In the genomic region with DNA sequence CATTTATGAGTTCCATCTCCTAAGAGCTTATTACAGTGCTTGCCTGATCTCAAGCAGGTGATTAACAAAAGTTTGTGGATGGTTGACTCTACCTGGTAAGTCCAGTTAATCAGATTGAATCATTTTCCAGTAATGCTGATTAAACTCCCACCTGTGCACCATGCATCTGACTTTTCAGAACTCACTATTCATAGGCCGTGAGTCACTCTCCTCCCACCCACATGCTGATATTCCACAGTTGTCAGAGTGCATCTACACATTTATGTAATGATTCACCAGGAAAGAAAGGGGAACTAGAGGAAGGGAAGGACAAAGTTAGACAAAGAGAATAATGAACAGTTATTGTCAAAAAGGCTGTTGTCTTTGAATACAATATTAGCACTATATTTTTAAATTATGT, we compare ENCODE assay signal across 19 cellular contexts.
A peak's percentile ranks its signal among the peaks of the same experiment; 100 is the strongest.
DNase-seq lines count a peak whose midpoint lies in the region; TF ChIP-seq lines count a peak whose summit lies in the region.
"Had no signal": no experiment of that assay in that cellular context is flagged by ENCODE, and none has a peak within 500 bp of the region (broad histone marks: within the 10 kb centered on the region; RNA-seq: fewer than 3 reads in every experiment).

No MANE protein-coding gene starts in this region.

- no peaks in the 10 kb centered on the region for H3K9me2 ChIP-seq in GM23248 (ENCODE audit: insufficient read depth)

- H4K20me1 ChIP-seq in GM23248 (ENCODE audit: insufficient read depth) = no peaks in the 10 kb centered on the region

- H3K9me3 ChIP-seq in GM23248 (ENCODE audit: low read depth) = no peaks in the 10 kb centered on the region
- H3K9me3 ChIP-seq in CD4-positive, alpha-beta memory T cell (ENCODE audit: control insufficient read depth in 1 of 2, low read length in 2 of 2) = no peaks in the 10 kb centered on the region
- H3K9me3 ChIP-seq: prostate gland, tibial nerve had no signal

- CTCF ChIA-PET in CD4-positive, alpha-beta memory T cell (lab: Charles Lee; ENCODE audit: partially characterized antibody) = no interaction called here

- POLR2A ChIA-PET in CD4-positive, alpha-beta memory T cell (lab: Charles Lee; ENCODE audit: partially characterized antibody) = no interaction called here

- peak overlapping the region; percentile 47 for H3K4me2 ChIP-seq in GM23248 (ENCODE audit: unreplicated experiment)

- H3K27ac ChIP-seq in GM23248 = no peak overlapping the region
- H3K27ac ChIP-seq in CD4-positive, alpha-beta memory T cell (ENCODE audit: low read depth, low read length) = no peak overlapping the region
- H3K27ac ChIP-seq: prostate gland, tibial nerve had no signal

- H3F3A ChIP-seq in GM23248 (ENCODE audit: insufficient read depth) = peaks cover 17% of the 10 kb centered on the region; the same call in 1 of the 2 replicates

- no peaks in the 10 kb centered on the region for H3K36me3 Mint-ChIP-seq in CD4-positive, alpha-beta memory T cell
- H3K36me3 Mint-ChIP-seq: T-cell had no signal

- peaks cover 24% of the 10 kb centered on the region for H3K4me1 ChIP-seq in GM23248 (ENCODE audit: insufficient read depth)
- H3K4me1 ChIP-seq in CD4-positive, alpha-beta memory T cell (ENCODE audit: insufficient read depth, low read length) = no peaks in the 10 kb centered on the region
- H3K4me1 ChIP-seq: prostate gland had no signal

- H3K9ac ChIP-seq in GM23248 = no peak overlapping the region

- no peaks in the 10 kb centered on the region for H3K27me3 ChIP-seq in GM23248 (replicated peaks; ENCODE audit: insufficient read depth)
- H3K27me3 ChIP-seq in CD4-positive, alpha-beta memory T cell (ENCODE audit: insufficient read depth, low read length) = no peaks in the 10 kb centered on the region
- H3K27me3 ChIP-seq: tibial nerve had no signal

- no peaks in the 10 kb centered on the region for H3K36me3 ChIP-seq in GM23248 (ENCODE audit: low read depth)
- no peaks in the 10 kb centered on the region for H3K36me3 ChIP-seq in CD4-positive, alpha-beta memory T cell (ENCODE audit: insufficient read depth, low read length)
- H3K36me3 ChIP-seq: prostate gland, tibial nerve had no signal

- intact Hi-C loops in CD4-positive, alpha-beta memory T cell (cut with micrococcal nuclease) = no loop called here

- 0 to 3% methylated on average over 1 of the region's 1 CpG for WGBS in GM23248 (ENCODE audit: low coverage in 1 of 2, low lambda C conversion rate in 2 of 2, missing lambda C conversion rate in 2 of 2), 2 experiments

- no peak overlapping the region for H3K27ac Mint-ChIP-seq in CD4-positive, alpha-beta memory T cell
- H3K27ac Mint-ChIP-seq: activated B cell treated with CpG ODN at 0.5 μM for 24 hours, B cell, T-cell had no signal

- H2AFZ ChIP-seq in GM23248 = no peak overlapping the region

- TF ChIP-seq CTCF in astrocyte of the cerebellum (IDR thresholded peaks at IDR 0.05; ENCODE audit: low read depth, low read length, missing control alignments) = no peak

- in situ Hi-C loops in GM23248 (cut with MboI) = no loop called here
- in situ Hi-C loops in astrocyte of the cerebellum (cut with HindIII; ENCODE audit: low sequenced_read_pairs) = no loop called here

- H3K27me3 Mint-ChIP-seq in CD4-positive, alpha-beta memory T cell = no peaks in the 10 kb centered on the region
- H3K27me3 Mint-ChIP-seq: activated B cell treated with CpG ODN at 0.5 μM for 24 hours, B cell, T-cell had no signal

- no peak overlapping the region for H3K4me3 ChIP-seq in GM23248
- H3K4me3 ChIP-seq in astrocyte of the cerebellum (ENCODE audit: low read depth, low read length) = no peak overlapping the region
- H3K4me3 ChIP-seq in CD4-positive, alpha-beta memory T cell (ENCODE audit: low read length in 2 of 2) = no peak overlapping the region
- H3K4me3 ChIP-seq: prostate gland, tibial nerve had no signal

- no peaks in the 10 kb centered on the region for H3K79me2 ChIP-seq in GM23248 (ENCODE audit: insufficient read depth)

- no peaks in the 10 kb centered on the region for H3K4me1 Mint-ChIP-seq in CD4-positive, alpha-beta memory T cell
- H3K4me1 Mint-ChIP-seq: activated B cell treated with CpG ODN at 0.5 μM for 24 hours, B cell, T-cell had no signal

- DNase-seq in AG08395 (ENCODE audit: low spot score) (peak; percentile 59), GM23248 (peak; percentile 80), astrocyte of the cerebellum (ENCODE audit: low read depth) (peak; percentile 23), kidney tubule cell (ENCODE audit: low spot score) (peak; percentile 86), DMS153 treated with DMSO at 0.1 percent for 48 hours (lab: John Stamatoyannopoulos, UW; ENCODE audit: unreplicated experiment) (no peak), NCI-H446 (lab: John Stamatoyannopoulos, UW) (no peak)
- no peak for DNase-seq in CD4-positive, alpha-beta memory T cell
- no peak for DNase-seq in activated CD4-positive, CD25-positive, alpha-beta regulatory T cell treated with anti-CD3 and anti-CD28 coated beads, Interleukin-2, amount 50 U/mL, for 72 hours
- DNase-seq: activated B cell treated with CpG ODN at 0.5 μM for 24 hours; DMS153; Kasumi-1; left ventricle myocardium superior; naive thymus-derived CD8-positive, alpha-beta T cell; NCI-H1930; NCI-H526; T-cell had no signal

- peaks cover 0 to 16% (median under 1%) of the 10 kb centered on the region in 8 donors for H3K9me3 Mint-ChIP-seq in CD4-positive, alpha-beta memory T cell

- no peak overlapping the region for H3K4me3 Mint-ChIP-seq in CD4-positive, alpha-beta memory T cell
- H3K4me3 Mint-ChIP-seq: activated B cell treated with CpG ODN at 0.5 μM for 24 hours; B cell; naive thymus-derived CD8-positive, alpha-beta T cell; T-cell had no signal

Comparison
In these comparisons a context has a peak if more than half of its experiments do, and no peak if none do; other contexts are left out.
1. DNase-seq: peak in AG08395 (single experiment), GM23248 (single experiment), astrocyte of the cerebellum (single experiment) and kidney tubule cell (single experiment); none in CD4-positive, alpha-beta memory T cell (0 of 5), activated CD4-positive, CD25-positive, alpha-beta regulatory T cell treated with anti-CD3 and anti-CD28 coated beads, Interleukin-2, amount 50 U/mL, for 72 hours (single experiment), DMS153 treated with DMSO at 0.1 percent for 48 hours (single experiment) and NCI-H446 (0 of 2).